Comparison of ENCODE assay signal across 8 cellular contexts in the genomic region with DNA sequence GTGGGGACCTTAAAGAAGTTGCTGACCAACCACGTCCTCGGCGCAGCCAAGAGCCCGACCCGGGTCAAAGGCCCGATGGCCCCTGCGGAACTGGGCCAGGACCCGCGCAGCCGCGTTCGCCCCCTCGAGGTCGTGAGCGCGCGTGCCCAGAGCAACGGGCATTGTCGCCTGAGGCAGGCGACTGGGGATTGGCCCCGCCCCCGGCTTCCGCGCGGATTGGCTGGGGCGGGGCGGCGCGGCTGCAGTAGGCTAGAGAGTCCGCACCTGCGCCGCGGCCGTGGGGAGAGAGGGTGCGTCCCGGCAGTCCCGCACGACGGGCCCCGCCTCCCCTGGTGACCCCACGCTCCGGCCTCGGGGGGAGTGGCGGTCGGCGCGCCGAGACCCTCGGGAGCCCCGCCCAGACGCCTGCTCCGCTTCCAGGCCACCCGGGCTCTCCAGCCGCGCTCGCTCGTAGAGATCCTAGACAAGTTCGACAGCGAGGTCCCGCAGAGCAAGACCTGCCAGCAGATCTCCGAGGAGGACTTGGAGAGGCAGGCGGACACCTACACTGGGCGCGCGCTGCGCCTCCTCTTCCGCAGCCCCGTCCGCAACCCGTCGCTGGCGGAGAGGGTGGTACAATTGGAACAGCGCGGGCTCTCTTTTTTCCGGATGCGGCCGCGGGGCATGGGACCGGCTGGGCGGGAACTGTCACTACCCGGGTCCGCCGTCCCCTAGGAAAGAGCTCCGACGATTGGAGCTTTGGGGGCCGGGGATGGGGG. TPM values are rescaled to one million over a fixed set of nuclear protein-coding genes. Genes with fewer than 3 reads are reported as not detected.
A peak's percentile ranks its signal among the peaks of the same experiment; 100 is the strongest.
DNase-seq lines count a peak whose midpoint lies in the region; ATAC-seq and TF ChIP-seq lines count a peak whose summit lies in the region.

No MANE protein-coding gene starts in this region.

- H3K4me1 Mint-ChIP-seq in dendritic cell treated with granulocyte-macrophage colony-stimulating factor and Interleukin-4, amounts not matched to agents 40 ng/mL and 50 ng/mL, for 4 days (ENCODE audit: low read depth) = peaks cover 31% of the 10 kb centered on the region

- DNase-seq in NCI-H446 (lab: John Stamatoyannopoulos, UW) (peak; percentile 44 to 87), lung microvascular endothelial cell (ENCODE audit: low read depth in 2 of 2) (peak; percentile 39 to 78)
- DNase-seq in stimulated activated CD8-positive, alpha-beta memory T cell treated with anti-CD3 and anti-CD28 coated beads, Interleukin-15, amount 100 ng/mL, for 48 hours (ENCODE audit: low read depth in 2 of 2) = peak; percentile 71 to 72

- H3K9me3 Mint-ChIP-seq in dendritic cell treated with granulocyte-macrophage colony-stimulating factor and Interleukin-4, amounts not matched to agents 40 ng/mL and 50 ng/mL, for 4 days = no peaks in the 10 kb centered on the region

- no peaks in the 10 kb centered on the region for H3K36me3 Mint-ChIP-seq in dendritic cell treated with granulocyte-macrophage colony-stimulating factor and Interleukin-4, amounts not matched to agents 40 ng/mL and 50 ng/mL, for 4 days (ENCODE audit: low read depth)

- H3K27ac ChIP-seq in 22Rv1 = peak overlapping the region; percentile 80

- intact Hi-C loops in dendritic cell treated with granulocyte-macrophage colony-stimulating factor and Interleukin-4, amounts not matched to agents 40 ng/mL and 50 ng/mL, for 4 days (cut with micrococcal nuclease) = no loop called here

- TF ChIP-seq CTCF in 22Rv1 (IDR thresholded peaks at IDR 0.05) = peak; percentile 57

- H3K4me3 Mint-ChIP-seq in dendritic cell treated with granulocyte-macrophage colony-stimulating factor and Interleukin-4, amounts not matched to agents 40 ng/mL and 50 ng/mL, for 4 days = peak overlapping the region; percentile 84

- H3K27me3 Mint-ChIP-seq in dendritic cell treated with granulocyte-macrophage colony-stimulating factor and Interleukin-4, amounts not matched to agents 40 ng/mL and 50 ng/mL, for 4 days = peaks cover 17% of the 10 kb centered on the region

- ATAC-seq in GM18517 (IDR thresholded peaks at IDR 0.05; ENCODE audit: unreplicated experiment) (peak; percentile 58), HG03097 (IDR thresholded peaks at IDR 0.05; ENCODE audit: low FRiP score, unreplicated experiment) (peak; percentile 58)
- ATAC-seq in activated CD4-positive, CD25-positive, alpha-beta regulatory T cell treated with anti-CD3 and anti-CD28 coated beads, Interleukin-2, amount 50 U/mL, for 24 hours = peak; percentile 92 to 93

- peak overlapping the region; percentile 47 for H3K27ac Mint-ChIP-seq in dendritic cell treated with granulocyte-macrophage colony-stimulating factor and Interleukin-4, amounts not matched to agents 40 ng/mL and 50 ng/mL, for 4 days

RNA-seq across cellular contexts. Expression of gene PPIL2, which starts 8.3 kb away (rescaled TPM):
- 11.3 and 13.3 TPM in 2 replicates for total RNA-seq in lung microvascular endothelial cell

RNA-seq across cellular contexts. Expression of gene SDF2L1, which starts 15.4 kb away (rescaled TPM):
- 32.7 and 34.9 TPM in 2 replicates for total RNA-seq in lung microvascular endothelial cell

RNA-seq across cellular contexts. Expression of gene CCDC116, which starts 25.0 kb away (rescaled TPM):
- total RNA-seq in lung microvascular endothelial cell = not detected in 2 replicates

RNA-seq across cellular contexts. Expression of gene YDJC, which starts 27.7 kb away (rescaled TPM):
- 10.5 and 12.0 TPM in 2 replicates for total RNA-seq in lung microvascular endothelial cell

Comparison
In these comparisons a context has a peak if more than half of its experiments do, and no peak if none do; other contexts are left out.
1. Peak in every context shown above with its lines: DNase-seq, ATAC-seq and H3K27ac ChIP-seq.